ENCODE assay signal across 8 cellular contexts in the genomic region with DNA sequence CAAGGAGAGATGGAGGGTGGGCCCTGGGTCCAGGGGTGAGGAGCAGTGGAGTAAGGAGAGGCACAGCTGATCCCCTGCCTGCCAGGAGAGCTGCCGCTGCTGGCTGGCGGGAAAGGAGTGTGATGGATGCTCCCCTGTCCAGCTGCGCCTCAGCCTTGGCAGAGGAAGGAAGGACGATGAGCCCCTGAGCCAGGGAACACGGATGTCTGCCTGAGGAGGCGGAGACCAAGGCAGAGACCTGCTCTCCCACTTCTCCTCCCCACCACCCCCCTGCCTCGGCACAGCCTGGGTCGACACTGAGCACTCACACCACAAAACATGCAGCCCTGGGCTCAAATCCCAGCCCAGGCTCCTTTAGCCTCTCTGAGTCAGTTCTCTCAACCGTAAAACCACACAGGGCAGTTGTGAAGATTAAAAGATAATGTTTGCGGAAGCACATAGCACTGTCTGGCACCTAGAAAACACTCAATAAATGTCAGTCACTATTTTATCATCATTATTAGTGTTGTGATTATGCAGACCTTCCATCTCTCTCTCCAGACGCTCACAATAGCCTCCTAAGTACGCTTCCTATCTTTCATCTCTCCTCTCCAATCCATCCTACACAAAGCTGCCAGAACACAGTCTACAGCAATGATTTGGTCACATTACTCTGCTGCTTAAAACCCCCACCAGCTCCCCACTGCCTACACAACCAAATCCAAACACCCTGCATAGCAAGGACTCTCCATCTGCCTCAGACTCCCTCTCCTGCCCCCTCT. TPM values are rescaled to one million over a fixed set of nuclear protein-coding genes. Genes with fewer than 3 reads are reported as not detected.
A peak's percentile ranks its signal among the peaks of the same experiment; 100 is the strongest.
DNase-seq lines count a peak whose midpoint lies in the region; ATAC-seq and TF ChIP-seq lines count a peak whose summit lies in the region.

No MANE protein-coding gene starts in this region.

- H3K27ac Mint-ChIP-seq in activated T-cell treated with anti-CD3 and anti-CD28 coated beads, Interleukin-2, amount 50 U/mL, for 72 hours = no peak overlapping the region

- H3K27me3 ChIP-seq in NT2/D1 (ENCODE audit: insufficient read depth, insufficient read length) = no peaks in the 10 kb centered on the region

- H3K4me3 ChIP-seq in NT2/D1 (ENCODE audit: insufficient read length, low read depth) (peak overlapping the region; percentile 8), coronary artery (peak overlapping the region; percentile 16)

- H3K36me3 Mint-ChIP-seq in activated T-cell treated with anti-CD3 and anti-CD28 coated beads, Interleukin-2, amount 50 U/mL, for 72 hours (ENCODE audit: insufficient read depth in 2 of 2) = no peaks in the 10 kb centered on the region

- DNase-seq in activated T-cell treated with anti-CD3 and anti-CD28 coated beads, Interleukin-2, amount 50 U/mL, for 72 hours = peak in 1 of 2 donors; percentile 16
- no peak for DNase-seq in activated T-cell treated with anti-CD3 and anti-CD28 coated beads, Interleukin-2, amount 50 U/mL, for 1 hour
- DNase-seq in NT2/D1 (ENCODE audit: low read depth, low spot score) (no peak), coronary artery (ENCODE audit: low spot score) (no peak), omental fat pad (ENCODE audit: low spot score) (no peak), globus pallidus (ENCODE audit: low spot score) (no peak)
- no peak for DNase-seq in stimulated activated naive CD4-positive, alpha-beta T cell treated with Interleukin-2 at 50 U/mL for 16 hours (lab: John Stamatoyannopoulos, UW)

- peaks cover 22% of the 10 kb centered on the region for H3K27me3 Mint-ChIP-seq in activated T-cell treated with anti-CD3 and anti-CD28 coated beads, Interleukin-2, amount 50 U/mL, for 72 hours (ENCODE audit: low read depth)

- peaks cover 30% of the 10 kb centered on the region for H3K4me1 ChIP-seq in NT2/D1 (ENCODE audit: insufficient read depth, insufficient read length)

- H3K4me1 Mint-ChIP-seq in activated T-cell treated with anti-CD3 and anti-CD28 coated beads, Interleukin-2, amount 50 U/mL, for 72 hours (ENCODE audit: low read depth) = peaks cover 18% of the 10 kb centered on the region

- peak overlapping the region; percentile 73 to 88 for H3K27ac ChIP-seq in coronary artery

- peak; percentile 57 to 76 for ATAC-seq in activated T-cell treated with anti-CD3 and anti-CD28 coated beads, Interleukin-2, amount 50 U/mL, for 72 hours (replicated peaks in 1 of 2)
- ATAC-seq in HG03095 (IDR thresholded peaks at IDR 0.05; ENCODE audit: unreplicated experiment) = peak; percentile 30
- peak; percentile 64 for ATAC-seq in omental fat pad (ENCODE audit: low FRiP score)

- H3K36me3 ChIP-seq in NT2/D1 (ENCODE audit: insufficient read depth, insufficient read length, low read length) = no peaks in the 10 kb centered on the region

- peak overlapping the region; percentile 1 to 67 for H3K4me3 Mint-ChIP-seq in activated T-cell treated with anti-CD3 and anti-CD28 coated beads, Interleukin-2, amount 50 U/mL, for 72 hours

- TF ChIP-seq CTCF in coronary artery (IDR thresholded peaks at IDR 0.05) = no peak
- no peak for TF ChIP-seq CTCF in omental fat pad (IDR thresholded peaks at IDR 0.05)

- no peaks in the 10 kb centered on the region for H3K9me3 ChIP-seq in NT2/D1 (ENCODE audit: insufficient read depth, low read length)

- no peaks in the 10 kb centered on the region for H3K9me3 Mint-ChIP-seq in activated T-cell treated with anti-CD3 and anti-CD28 coated beads, Interleukin-2, amount 50 U/mL, for 72 hours

- peak overlapping the region; percentile 46 for H3K9ac ChIP-seq in NT2/D1 (ENCODE audit: insufficient read length, low read depth)

RNA-seq across cellular contexts. Expression of a gene that starts 52.2 kb away (rescaled TPM):
- total RNA-seq in activated T-cell treated with anti-CD3 and anti-CD28 coated beads, Interleukin-2, amount 50 U/mL, for 72 hours = not detected
- total RNA-seq in omental fat pad = 1 to 10 TPM in 1 of 4 donors, under 1 TPM in 3; 0.16 to 1.2 (median 0.70) TPM
